In genomic region chr19:6828306-6828697, GRCh38 we compare ENCODE assay signal across 11 cellular contexts. TPM values are rescaled to one million over a fixed set of nuclear protein-coding genes. Genes with fewer than 3 reads are reported as not detected.
DNase-seq lines count a peak whose midpoint lies in the region; ATAC-seq, FAIRE-seq and TF ChIP-seq lines count a peak whose summit lies in the region.
"Had no signal": no experiment of that assay in that cellular context is flagged by ENCODE, and none has a peak within 500 bp of the region (broad histone marks: within the 10 kb centered on the region; RNA-seq: fewer than 3 reads in every experiment).

No MANE protein-coding gene starts in this region.

- FAIRE-seq in HTR-8/SVneo (lab: Jason Lieb, UNC): peak; percentile 23
- no peak for FAIRE-seq in bronchial epithelial cell (lab: Jason Lieb, UNC)
- FAIRE-seq: colon had no signal

- intact Hi-C loops in Right ventricle myocardium inferior (cut with DNase I): no loop called here

- ATAC-seq in GM19467 (IDR thresholded peaks at IDR 0.05; ENCODE audit: unreplicated experiment) (no peak), Right ventricle myocardium inferior (no peak)
- ATAC-seq: left ventricle myocardium superior had no signal

- H3K27me3 ChIP-seq in bronchial epithelial cell (ENCODE audit: control insufficient read depth, insufficient read depth, low read length): no peaks in the 10 kb centered on the region

- peak overlapping the region; percentile 16 for H3K4me3 ChIP-seq in bronchial epithelial cell (ENCODE audit: low read depth, low read length)

- H3K36me3 ChIP-seq in bronchial epithelial cell (ENCODE audit: control insufficient read depth, insufficient read depth, low read length): no peaks in the 10 kb centered on the region

- DNase-seq in ELF-1 (ENCODE audit: low read depth, low spot score) (peak; percentile 44), HTR-8/SVneo (ENCODE audit: insufficient read length, low spot score) (peak; percentile 83), bronchial epithelial cell (ENCODE audit: low read depth) (peak; percentile 81), mesenteric fat pad (ENCODE audit: low spot score) (peak; percentile 64), Right ventricle myocardium inferior (ENCODE audit: missing footprints) (no peak), SIG-M5 treated with dmso at 0.1 percent for 504 hours (lab: John Stamatoyannopoulos, UW; ENCODE audit: unreplicated experiment) (no peak), NOMO-1 treated with dmso at 0.1 percent for 144 hours (lab: John Stamatoyannopoulos, UW; ENCODE audit: unreplicated experiment) (no peak)
- DNase-seq: left ventricle myocardium superior, NCI-H2081 treated with DMSO at 0.1 percent for 48 hours had no signal

- TF ChIP-seq CTCF in bronchial epithelial cell (IDR thresholded peaks at IDR 0.05; ENCODE audit: insufficient read depth, low read length, severe bottlenecking): no peak

RNA-seq across cellular contexts. Expression of gene VAV1, which starts 55.8 kb away (rescaled TPM):
- total RNA-seq in bronchial epithelial cell: 0.51 and 0.53 TPM in 2 replicates
- total RNA-seq in mesenteric fat pad: 16.4 TPM
- 3.1 TPM for total RNA-seq in Right ventricle myocardium inferior

RNA-seq across cellular contexts. Expression of gene ADGRE1, which starts 59.1 kb away (rescaled TPM):
- not detected in 2 replicates for total RNA-seq in bronchial epithelial cell
- total RNA-seq in mesenteric fat pad: 2.4 TPM
- total RNA-seq in Right ventricle myocardium inferior: 0.38 TPM

Comparison
In these comparisons a context has a peak if more than half of its experiments do, and no peak if none do; other contexts are left out.
1. DNase-seq: peak in ELF-1 (single experiment), HTR-8/SVneo (single experiment), bronchial epithelial cell (single experiment) and mesenteric fat pad (single experiment); none in Right ventricle myocardium inferior (single experiment), SIG-M5 treated with dmso at 0.1 percent for 504 hours (single experiment) and NOMO-1 treated with dmso at 0.1 percent for 144 hours (single experiment).